12 cellular contexts compared by ENCODE assay signal in the genomic region with DNA sequence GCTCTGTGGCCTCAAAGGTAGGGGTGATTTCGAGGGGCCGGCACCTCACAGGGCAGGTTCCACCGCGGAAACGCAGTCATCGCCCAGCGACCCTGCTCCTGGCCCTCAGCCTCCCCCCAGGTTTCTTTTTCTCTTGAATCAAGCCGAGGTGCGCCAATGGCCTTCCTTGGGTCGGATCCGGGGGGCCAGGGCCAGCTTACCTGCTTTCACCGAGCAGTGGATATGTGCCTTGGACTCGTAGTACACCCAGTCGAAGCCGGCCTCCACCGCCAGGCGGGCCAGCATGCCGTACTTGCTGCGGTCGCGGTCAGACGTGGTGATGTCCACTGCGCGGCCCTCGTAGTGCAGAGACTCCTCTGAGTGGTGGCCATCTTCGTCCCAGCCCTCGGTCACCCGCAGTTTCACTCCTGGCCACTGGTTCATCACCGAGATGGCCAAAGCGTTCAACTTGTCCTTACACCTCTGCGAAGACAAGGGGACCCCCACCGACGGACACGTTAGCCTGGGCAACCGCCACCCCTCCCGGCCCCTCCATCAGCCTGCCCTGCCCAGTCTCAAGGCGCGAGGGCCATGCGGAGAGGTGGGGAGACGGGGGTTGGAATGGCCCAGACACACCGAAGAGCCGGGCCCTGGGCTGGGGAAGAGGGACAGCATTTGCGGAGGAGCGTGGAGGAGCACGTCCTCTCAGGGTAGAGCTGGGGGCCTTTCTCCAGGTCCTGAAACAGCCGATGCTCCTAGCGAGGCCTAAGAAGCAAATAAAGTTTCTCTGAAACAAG. TPM values are rescaled to one million over a fixed set of nuclear protein-coding genes. Genes with fewer than 3 reads are reported as not detected.
DNase-seq lines count a peak whose midpoint lies in the region; ATAC-seq and TF ChIP-seq lines count a peak whose summit lies in the region.
"Had no signal": no experiment of that assay in that cellular context is flagged by ENCODE, and none has a peak within 500 bp of the region (broad histone marks: within the 10 kb centered on the region; RNA-seq: fewer than 3 reads in every experiment).

No MANE protein-coding gene starts in this region.

- H3K27me3 ChIP-seq in mammary epithelial cell (ENCODE audit: insufficient read depth, low read length) = peaks cover 35% of the 10 kb centered on the region
- peaks cover 86% of the 10 kb centered on the region for H3K27me3 ChIP-seq in endodermal cell (ENCODE audit: control insufficient read depth, insufficient read depth, low read length, poor library complexity, severe bottlenecking)
- H3K27me3 ChIP-seq in tibial nerve = peaks cover 0 to 87% of the 10 kb centered on the region in 2 donors

- CTCF ChIA-PET in mammary epithelial cell (lab: Charles Lee; ENCODE audit: low non-redundant PET) (interaction anchor here (0.6 kb wide), 1 partner anchor 16 kb away, joined by 3 read pairs; no protein-coding TSS in a partner anchor), MCF 10A (lab: Yijun Ruan, JAX) (interaction anchor here (0.6 kb wide), 2 partner anchors 892 to 973 kb away, joined by 3 to 4 read pairs; no protein-coding TSS in a partner anchor)

- TF ChIP-seq CTCF in mammary epithelial cell (conservative IDR thresholded peaks at IDR 0.05 in 1 of 2, IDR thresholded peaks at IDR 0.05 in 1 of 2; ENCODE audit: extremely low read depth in 1 of 2, insufficient read depth in 1 of 2, low read depth in 1 of 2, low read length in 2 of 2) = no peak
- no peak for TF ChIP-seq CTCF in MCF 10A (IDR thresholded peaks at IDR 0.05; ENCODE audit: unreplicated experiment)
- TF ChIP-seq CTCF in endodermal cell (conservative IDR thresholded peaks at IDR 0.05) = peak; percentile 38
- no peak for TF ChIP-seq CTCF in nephron (IDR thresholded peaks at IDR 0.05; ENCODE audit: unreplicated experiment in 3 of 3)
- no peak for TF ChIP-seq CTCF in tibial nerve (IDR thresholded peaks at IDR 0.05)

- TF ChIP-seq POLR2A in tibial nerve (IDR thresholded peaks at IDR 0.05) = no peak

- H3K27me3 Mint-ChIP-seq in MCF 10A (ENCODE audit: insufficient read depth, unreplicated experiment) (peaks cover 27% of the 10 kb centered on the region), endodermal cell (ENCODE audit: insufficient read depth) (peaks cover 71% of the 10 kb centered on the region), nephron (ENCODE audit: low read depth) (peaks cover 93% of the 10 kb centered on the region)

- no peak overlapping the region for H3K27ac Mint-ChIP-seq in MCF 10A (ENCODE audit: low read depth, unreplicated experiment)
- no peak overlapping the region for H3K27ac Mint-ChIP-seq in endodermal cell
- no peak overlapping the region for H3K27ac Mint-ChIP-seq in nephron

- dilution Hi-C loops in mammary epithelial cell (cut with HindIII; ENCODE audit: low sequenced_read_pairs) = no loop called here

- ATAC-seq in GM18870 (IDR thresholded peaks at IDR 0.05; ENCODE audit: unreplicated experiment) = no peak
- ATAC-seq: left lobe of liver had no signal

- no peak overlapping the region for H3K4me3 ChIP-seq in mammary epithelial cell (replicated peaks in 1 of 3; ENCODE audit: insufficient read depth in 1 of 3, low read depth in 2 of 3, low read length in 3 of 3)
- no peak overlapping the region for H3K4me3 ChIP-seq in endodermal cell (ENCODE audit: low read length)
- H3K4me3 ChIP-seq in tibial nerve = peak overlapping the region; percentile 18 to 42 (median 32)

- TF ChIP-seq EP300 in tibial nerve (IDR thresholded peaks at IDR 0.05) = no peak

- H3K4me2 ChIP-seq in mammary epithelial cell (ENCODE audit: insufficient read depth, low read depth, low read length) = no peak overlapping the region

- peaks cover 19% of the 10 kb centered on the region for H3K4me1 ChIP-seq in mammary epithelial cell (ENCODE audit: insufficient read depth, low read length)
- peaks cover 6% of the 10 kb centered on the region for H3K4me1 ChIP-seq in endodermal cell (ENCODE audit: control insufficient read depth, insufficient read depth, low read length)
- peaks cover 0 to 84% (median 36%) of the 10 kb centered on the region in 4 donors for H3K4me1 ChIP-seq in tibial nerve

- DNase-seq in mammary epithelial cell (no peak), MCF 10A (ENCODE audit: unreplicated experiment) (no peak), endodermal cell (peak; percentile 80), tibial nerve (ENCODE audit: low spot score in 2 of 2) (no peak), activated T-cell treated with anti-CD3 and anti-CD28 coated beads for 4 hours (no peak), HuH-7 (ENCODE audit: low spot score) (no peak)
- DNase-seq: DND-41 had no signal

- no peak overlapping the region for H3K9ac ChIP-seq in mammary epithelial cell (ENCODE audit: insufficient read depth, low read length)
- no peak overlapping the region for H3K9ac ChIP-seq in endodermal cell (ENCODE audit: extremely low read depth, low read length, poor library complexity, severe bottlenecking)

- WGBS in mammary epithelial cell (ENCODE audit: low coverage, missing lambda C conversion rate) = 95% methylated on average over 24 of the region's 47 CpGs
- WGBS in endodermal cell (ENCODE audit: insufficient coverage in 1 of 2, insufficient read length in 1 of 2), 2 experiments = 42 to 60% methylated on average over 34 to 47 of the region's 47 CpGs
- 25 to 28% methylated on average over 30 to 42 of the region's 47 CpGs for WGBS in tibial nerve, 2 donors

- in situ Hi-C loops in mammary epithelial cell (cut with MboI; ENCODE audit: low sequenced_read_pairs in 2 of 2) = loop anchor here (10.0 to 25.0 kb wide), 4 partner anchors 656 to 1009 kb away; partner anchors contain the start of gene RNF32 (in 1 of the 2)

- H3K27ac ChIP-seq in mammary epithelial cell (ENCODE audit: insufficient read depth, low read depth, low read length) = no peak overlapping the region
- no peak overlapping the region for H3K27ac ChIP-seq in endodermal cell (ENCODE audit: low read depth, low read length)
- peak overlapping the region; percentile 46 to 78 (median 60) for H3K27ac ChIP-seq in tibial nerve

- H3K36me3 ChIP-seq in mammary epithelial cell (ENCODE audit: insufficient read depth, low read length) = no peaks in the 10 kb centered on the region
- no peaks in the 10 kb centered on the region for H3K36me3 ChIP-seq in endodermal cell (ENCODE audit: control insufficient read depth, insufficient read depth, low read length)
- H3K36me3 ChIP-seq in tibial nerve = no peaks in the 10 kb centered on the region

- H3K36me3 Mint-ChIP-seq in MCF 10A (ENCODE audit: insufficient read depth, unreplicated experiment) (no peaks in the 10 kb centered on the region), endodermal cell (ENCODE audit: low read depth) (no peaks in the 10 kb centered on the region), nephron (ENCODE audit: low read depth) (no peaks in the 10 kb centered on the region)

- H3K79me2 ChIP-seq in mammary epithelial cell (ENCODE audit: insufficient read depth, low read length) = no peaks in the 10 kb centered on the region

- H4K20me1 ChIP-seq in mammary epithelial cell (ENCODE audit: insufficient read depth, low read length) = no peaks in the 10 kb centered on the region

- H3K9me3 Mint-ChIP-seq in MCF 10A (ENCODE audit: unreplicated experiment) = no peaks in the 10 kb centered on the region
- peaks cover 4% of the 10 kb centered on the region for H3K9me3 Mint-ChIP-seq in endodermal cell
- H3K9me3 Mint-ChIP-seq in nephron = no peaks in the 10 kb centered on the region

- H3K4me1 Mint-ChIP-seq in MCF 10A (ENCODE audit: insufficient read depth, unreplicated experiment) (peaks cover 5% of the 10 kb centered on the region), endodermal cell (peaks cover 12% of the 10 kb centered on the region), nephron (peaks cover 35% of the 10 kb centered on the region)

- BruUV-seq in mammary epithelial cell (replicated peaks; lab: Mats Ljungman, UMichigan) = no TSS peak
- no TSS peak for BruUV-seq in MCF 10A (replicated peaks; lab: Mats Ljungman, UMichigan)

- H3K4me3 Mint-ChIP-seq in MCF 10A (ENCODE audit: unreplicated experiment) (no peak overlapping the region), endodermal cell (peak overlapping the region; percentile 60), nephron (peak overlapping the region; percentile 54 to 56 (median 54))

- H3K9me3 ChIP-seq in mammary epithelial cell (replicated peaks; ENCODE audit: insufficient read depth, low read length) = no peaks in the 10 kb centered on the region
- H3K9me3 ChIP-seq in endodermal cell (ENCODE audit: control insufficient read depth, low read length) = no peaks in the 10 kb centered on the region
- H3K9me3 ChIP-seq in tibial nerve = no peaks in the 10 kb centered on the region
- H3K9me3 ChIP-seq: A549 had no signal

- H2AFZ ChIP-seq in mammary epithelial cell (ENCODE audit: low read depth, low read length) = peak overlapping the region; percentile 91

- intact Hi-C loops in mammary epithelial cell (cut with micrococcal nuclease) (loop anchor here (10.0 kb wide), 1 partner anchor 1139 kb away; the partner anchor contains the start of gene NOM1), MCF 10A (cut with micrococcal nuclease) (no loop called here)

- POLR2A ChIA-PET in MCF 10A (lab: Yijun Ruan, JAX) = no interaction called here

RNA-seq across cellular contexts. Expression of gene SHH, which starts 6.0 kb away (rescaled TPM):
- total RNA-seq in mammary epithelial cell (not detected), MCF 10A (2022) (not detected in 2 replicates), endodermal cell (1 to 10 TPM in 1 of 2 donors, under 1 TPM in 1; 0.99 to 1.6 TPM), tibial nerve (10 to 100 TPM in 2 of 4 donors, 1 to 10 TPM in 2; 7.7 to 16.2 (median 11.3) TPM)
- polyA plus RNA-seq in mammary epithelial cell = not detected
- not detected for polyA minus RNA-seq in mammary epithelial cell
- polyA plus RNA-seq in endodermal cell (2013, experiment 1 of 2) = 0.93 TPM
- polyA plus RNA-seq in endodermal cell (2013, experiment 2 of 2) = 0.41 TPM
- total RNA-seq: activated CD8-positive, alpha-beta memory T cell treated with anti-CD3 and anti-CD28 coated beads for 36 hours had no signal

Comparison
In these comparisons a context has a peak if more than half of its experiments do, and no peak if none do; other contexts are left out.
1. H3K27ac ChIP-seq: peak in tibial nerve (4 of 4); none in mammary epithelial cell (single experiment) and endodermal cell (single experiment).
2. H3K4me3 ChIP-seq: peak in tibial nerve (4 of 4); none in mammary epithelial cell (0 of 3) and endodermal cell (single experiment).